Comparison of ENCODE assay signal across 8 cellular contexts in the genomic region with DNA sequence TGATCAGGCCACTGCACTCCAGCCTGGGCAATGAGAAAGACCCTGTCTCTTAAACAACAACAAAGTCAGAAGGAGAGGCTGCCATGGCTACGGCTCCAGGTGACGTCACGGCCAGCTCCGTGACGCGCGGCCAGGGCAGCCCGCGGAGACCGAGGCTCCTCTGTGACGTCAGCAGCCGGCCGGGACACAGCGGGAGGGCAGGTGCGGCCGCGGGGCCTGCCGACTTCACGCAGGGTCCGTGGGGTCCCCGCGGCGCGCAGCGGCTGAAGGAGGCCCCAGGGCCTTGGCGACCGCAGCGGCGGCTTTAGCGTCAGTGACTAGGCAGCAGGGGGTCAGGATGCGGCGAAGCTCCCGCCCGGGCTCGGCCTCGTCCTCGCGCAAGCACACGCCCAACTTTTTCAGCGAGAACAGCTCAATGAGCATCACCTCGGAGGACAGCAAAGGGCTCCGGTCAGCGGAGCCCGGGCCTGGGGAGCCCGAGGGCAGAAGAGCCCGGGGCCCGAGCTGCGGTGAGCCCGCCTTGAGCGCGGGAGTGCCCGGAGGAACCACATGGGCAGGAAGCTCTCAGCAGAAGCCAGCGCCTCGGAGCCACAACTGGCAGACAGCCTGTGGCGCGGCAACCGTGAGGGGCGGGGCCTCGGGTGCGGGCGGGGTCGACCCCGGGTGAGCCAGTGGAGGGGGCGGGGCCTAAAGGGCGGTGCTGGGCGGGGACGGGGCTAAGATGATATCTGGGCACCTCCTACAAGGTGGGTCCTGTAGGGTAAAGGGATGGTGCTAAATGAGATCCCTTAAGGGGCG. TPM values are rescaled to one million over a fixed set of nuclear protein-coding genes. Genes with fewer than 3 reads are reported as not detected.
DNase-seq lines count a peak whose midpoint lies in the region; ATAC-seq, FAIRE-seq and TF ChIP-seq lines count a peak whose summit lies in the region.

A gene with protein sequence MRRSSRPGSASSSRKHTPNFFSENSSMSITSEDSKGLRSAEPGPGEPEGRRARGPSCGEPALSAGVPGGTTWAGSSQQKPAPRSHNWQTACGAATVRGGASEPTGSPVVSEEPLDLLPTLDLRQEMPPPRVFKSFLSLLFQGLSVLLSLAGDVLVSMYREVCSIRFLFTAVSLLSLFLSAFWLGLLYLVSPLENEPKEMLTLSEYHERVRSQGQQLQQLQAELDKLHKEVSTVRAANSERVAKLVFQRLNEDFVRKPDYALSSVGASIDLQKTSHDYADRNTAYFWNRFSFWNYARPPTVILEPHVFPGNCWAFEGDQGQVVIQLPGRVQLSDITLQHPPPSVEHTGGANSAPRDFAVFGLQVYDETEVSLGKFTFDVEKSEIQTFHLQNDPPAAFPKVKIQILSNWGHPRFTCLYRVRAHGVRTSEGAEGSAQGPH (plus strand): TSS at position 163 of the 798 bp plus-strand sequence. CDS start 175 bp downstream, at position 338.

- H3K9me3 ChIP-seq in Panc1 (ENCODE audit: control insufficient read depth, insufficient read depth, low read depth, low read length), result no peaks in the 10 kb centered on the region

- H3K27ac ChIP-seq in Panc1 (ENCODE audit: low read length), result peak within 1 kb of the TSS; percentile 84

- peak within 1 kb of the TSS; percentile 95 for H3K27ac Mint-ChIP-seq in activated T-helper 1 cell treated with anti-CD3 and anti-CD28 coated beads, Interleukin-12 subunit alpha, Interleukin-12 subunit beta, Interleukin-2, Interleukin-4 antibody, amounts not matched to agents 30 ng/mL and 10 ng/mL and 1 ng/mL, durations not matched to agents 14 hours and 24 hours and 36 hours
- H3K27ac Mint-ChIP-seq in natural killer cell, result peak within 1 kb of the TSS; percentile 99
- peak within 1 kb of the TSS; percentile 96 for H3K27ac Mint-ChIP-seq in stimulated activated naive B cell treated with anti-CD40 and anti-IgM and Interleukin-4, amounts not matched to agents 10 μg/mL and 1 μg/mL and 100 μg/mL, for 72 hours

- POLR2A ChIA-PET in Panc1 (lab: Charles Lee), result interaction anchor here (0.6 kb wide), 3 partner anchors 21 to 346 kb away, joined by 3 to 12 read pairs (median 7); no protein-coding TSS in a partner anchor

- no peak; the same call in 1 of the 2 replicates for TF ChIP-seq EP300 in Ishikawa (IDR thresholded peaks at IDR 0.05; ENCODE audit: borderline replicate concordance)

- peaks cover 27% of the 10 kb centered on the region for H3K4me1 Mint-ChIP-seq in activated T-helper 1 cell treated with anti-CD3 and anti-CD28 coated beads, Interleukin-12 subunit alpha, Interleukin-12 subunit beta, Interleukin-2, Interleukin-4 antibody, amounts not matched to agents 30 ng/mL and 10 ng/mL and 1 ng/mL, durations not matched to agents 14 hours and 24 hours and 36 hours (ENCODE audit: low read depth)
- peaks cover 27 to 45% of the 10 kb centered on the region in 2 donors for H3K4me1 Mint-ChIP-seq in natural killer cell
- H3K4me1 Mint-ChIP-seq in stimulated activated naive B cell treated with anti-CD40 and anti-IgM and Interleukin-4, amounts not matched to agents 10 μg/mL and 1 μg/mL and 100 μg/mL, for 72 hours, result peaks cover 37 to 82% of the 10 kb centered on the region in 2 donors

- TF ChIP-seq CTCF in D721Med (IDR thresholded peaks at IDR 0.05; ENCODE audit: insufficient read depth, missing control alignments) (no peak), Panc1 (IDR thresholded peaks at IDR 0.05) (no peak), natural killer cell (IDR thresholded peaks at IDR 0.05) (no peak)

- no peaks in the 10 kb centered on the region for H3K36me3 Mint-ChIP-seq in activated T-helper 1 cell treated with anti-CD3 and anti-CD28 coated beads, Interleukin-12 subunit alpha, Interleukin-12 subunit beta, Interleukin-2, Interleukin-4 antibody, amounts not matched to agents 30 ng/mL and 10 ng/mL and 1 ng/mL, durations not matched to agents 14 hours and 24 hours and 36 hours (ENCODE audit: low read depth)
- H3K36me3 Mint-ChIP-seq in natural killer cell, result no peaks in the 10 kb centered on the region
- peaks cover 0 to 4% of the 10 kb centered on the region in 2 donors for H3K36me3 Mint-ChIP-seq in stimulated activated naive B cell treated with anti-CD40 and anti-IgM and Interleukin-4, amounts not matched to agents 10 μg/mL and 1 μg/mL and 100 μg/mL, for 72 hours

- peak within 1 kb of the TSS; percentile 88 for H3K4me3 Mint-ChIP-seq in activated T-helper 1 cell treated with anti-CD3 and anti-CD28 coated beads, Interleukin-12 subunit alpha, Interleukin-12 subunit beta, Interleukin-2, Interleukin-4 antibody, amounts not matched to agents 30 ng/mL and 10 ng/mL and 1 ng/mL, durations not matched to agents 14 hours and 24 hours and 36 hours
- H3K4me3 Mint-ChIP-seq in natural killer cell, result peak within 1 kb of the TSS; percentile 95
- H3K4me3 Mint-ChIP-seq in stimulated activated naive B cell treated with anti-CD40 and anti-IgM and Interleukin-4, amounts not matched to agents 10 μg/mL and 1 μg/mL and 100 μg/mL, for 72 hours, result peak within 1 kb of the TSS; percentile 91 to 95

- no TSS peak for BruUV-seq in Panc1 (replicated peaks; lab: Mats Ljungman, UMichigan)

- ATAC-seq in GM21529 (IDR thresholded peaks at IDR 0.05; ENCODE audit: unreplicated experiment) (peak; percentile 76), Panc1 (peak; percentile 82), natural killer cell (peak; percentile 81 to 95 (median 81))
- ATAC-seq in stimulated activated naive B cell treated with anti-CD40 and anti-IgM and Interleukin-4, amounts not matched to agents 10 μg/mL and 1 μg/mL and 100 μg/mL, for 72 hours (replicated peaks), result peak; percentile 83 to 87

- no peaks in the 10 kb centered on the region for H3K9me3 Mint-ChIP-seq in activated T-helper 1 cell treated with anti-CD3 and anti-CD28 coated beads, Interleukin-12 subunit alpha, Interleukin-12 subunit beta, Interleukin-2, Interleukin-4 antibody, amounts not matched to agents 30 ng/mL and 10 ng/mL and 1 ng/mL, durations not matched to agents 14 hours and 24 hours and 36 hours
- no peaks in the 10 kb centered on the region for H3K9me3 Mint-ChIP-seq in natural killer cell
- no peaks in the 10 kb centered on the region for H3K9me3 Mint-ChIP-seq in stimulated activated naive B cell treated with anti-CD40 and anti-IgM and Interleukin-4, amounts not matched to agents 10 μg/mL and 1 μg/mL and 100 μg/mL, for 72 hours

- peak within 1 kb of the TSS; percentile 62 to 81 for H3K4me3 ChIP-seq in Panc1 (ENCODE audit: low read depth in 2 of 2, low read length in 2 of 2)

- H3K36me3 ChIP-seq in Panc1 (ENCODE audit: control insufficient read depth, insufficient read depth, low read length), result no peaks in the 10 kb centered on the region

- no peaks in the 10 kb centered on the region for H3K27me3 Mint-ChIP-seq in activated T-helper 1 cell treated with anti-CD3 and anti-CD28 coated beads, Interleukin-12 subunit alpha, Interleukin-12 subunit beta, Interleukin-2, Interleukin-4 antibody, amounts not matched to agents 30 ng/mL and 10 ng/mL and 1 ng/mL, durations not matched to agents 14 hours and 24 hours and 36 hours (ENCODE audit: insufficient read depth)
- H3K27me3 Mint-ChIP-seq in natural killer cell (ENCODE audit: low read depth in 2 of 2), result peaks cover 0 to 3% of the 10 kb centered on the region in 2 donors
- peaks cover 0 to 6% of the 10 kb centered on the region in 2 donors for H3K27me3 Mint-ChIP-seq in stimulated activated naive B cell treated with anti-CD40 and anti-IgM and Interleukin-4, amounts not matched to agents 10 μg/mL and 1 μg/mL and 100 μg/mL, for 72 hours

- H3K27me3 ChIP-seq in Panc1 (ENCODE audit: control insufficient read depth, insufficient read depth, low read length), result no peaks in the 10 kb centered on the region

- TF ChIP-seq RAD21 in Ishikawa (IDR thresholded peaks at IDR 0.05; ENCODE audit: low read depth), result no peak

- FAIRE-seq in D721Med (lab: Jason Lieb, UNC), result no peak

- H3K4me1 ChIP-seq in Panc1 (ENCODE audit: control insufficient read depth, insufficient read depth, low read length), result no peaks in the 10 kb centered on the region; the same call in 1 of the 2 replicates

- CTCF ChIA-PET in Panc1 (lab: Charles Lee), result interaction anchor here (0.6 to 0.7 kb wide), 3 partner anchors 47 to 486 kb away, joined by 6 to 9 read pairs (median 9); no protein-coding TSS in a partner anchor

- DNase-seq in D721Med (ENCODE audit: insufficient read length, low spot score) (peak; percentile 84), Panc1 (ENCODE audit: low read depth, low spot score) (peak; percentile 58), fibroblast of gingiva (ENCODE audit: low read depth) (peak; percentile 68), natural killer cell (peak; percentile 99)
- DNase-seq in activated T-helper 1 cell treated with anti-CD3 and anti-CD28 coated beads, Interleukin-12 subunit alpha, Interleukin-12 subunit beta, Interleukin-2, Interleukin-4 antibody, amounts not matched to agents 30 ng/mL and 10 ng/mL and 1 ng/mL, durations not matched to agents 14 hours and 24 hours and 36 hours (ENCODE audit: low spot score), result peak; percentile 73
- DNase-seq in stimulated activated naive B cell treated with anti-CD40 and anti-IgM and Interleukin-4, amounts not matched to agents 10 μg/mL and 1 μg/mL and 100 μg/mL, for 72 hours, result peak; percentile 99

- intact Hi-C loops in Panc1 (cut with micrococcal nuclease; ENCODE audit: unreplicated experiment) (no loop called here), natural killer cell (cut with micrococcal nuclease) (loop anchor here (1.0 to 10.0 kb wide), 7 partner anchors 48 to 361 kb away; partner anchors contain the start of genes CPNE1, ERGIC3, RBM12 and RBM39)
- intact Hi-C loops in activated T-helper 1 cell treated with anti-CD3 and anti-CD28 coated beads, Interleukin-12 subunit alpha, Interleukin-12 subunit beta, Interleukin-2, Interleukin-4 antibody, amounts not matched to agents 30 ng/mL and 10 ng/mL and 1 ng/mL, durations not matched to agents 14 hours and 24 hours and 36 hours (cut with micrococcal nuclease), result loop anchor here (1.0 to 5.0 kb wide), 10 partner anchors 15 to 851 kb away; partner anchors contain the start of genes CEP250, EIF6, NFS1 and RBM39

- in situ Hi-C loops in Panc1 (cut with HindIII; ENCODE audit: low pct_unique_long_range_greater_than_20kb, low sequenced_read_pairs), result no loop called here

TF ChIP-seq in Ishikawa, 13 proteins besides CTCF, POLR2A, EP300 and RAD21 (continues in another document):
- TF ChIP-seq USF1 (IDR thresholded peaks at IDR 0.05) (peak; percentile 63), YY1 (IDR thresholded peaks at IDR 0.05; ENCODE audit: low read depth) (0 out of 2 replicates have a peak, but pooled peaks have one; percentile 47)

RNA-seq across cellular contexts. Expression of the gene that starts here (rescaled TPM):
- total RNA-seq in Panc1 (2021; ENCODE audit: unreplicated experiment) (17.6 TPM), natural killer cell (10 to 100 TPM; 11.2 to 16.2 (median 11.9) TPM)
- 28.9 TPM for polyA plus RNA-seq in Panc1 (2012; ENCODE audit: insufficient read length)
- total RNA-seq in activated T-helper 1 cell treated with anti-CD3 and anti-CD28 coated beads, Interleukin-12 subunit alpha, Interleukin-12 subunit beta, Interleukin-2, Interleukin-4 antibody, amounts not matched to agents 30 ng/mL and 10 ng/mL and 1 ng/mL, durations not matched to agents 14 hours and 24 hours and 36 hours, result 3.6 and 5.1 TPM in 2 replicates

Comparison
In these comparisons a context has a peak if more than half of its experiments do, and no peak if none do; other contexts are left out.
1. Peak in every context shown above with its lines: DNase-seq, ATAC-seq, H3K4me3 ChIP-seq and H3K27ac ChIP-seq.